Comparison of ENCODE assay signal across 8 cellular contexts in the genomic region with DNA sequence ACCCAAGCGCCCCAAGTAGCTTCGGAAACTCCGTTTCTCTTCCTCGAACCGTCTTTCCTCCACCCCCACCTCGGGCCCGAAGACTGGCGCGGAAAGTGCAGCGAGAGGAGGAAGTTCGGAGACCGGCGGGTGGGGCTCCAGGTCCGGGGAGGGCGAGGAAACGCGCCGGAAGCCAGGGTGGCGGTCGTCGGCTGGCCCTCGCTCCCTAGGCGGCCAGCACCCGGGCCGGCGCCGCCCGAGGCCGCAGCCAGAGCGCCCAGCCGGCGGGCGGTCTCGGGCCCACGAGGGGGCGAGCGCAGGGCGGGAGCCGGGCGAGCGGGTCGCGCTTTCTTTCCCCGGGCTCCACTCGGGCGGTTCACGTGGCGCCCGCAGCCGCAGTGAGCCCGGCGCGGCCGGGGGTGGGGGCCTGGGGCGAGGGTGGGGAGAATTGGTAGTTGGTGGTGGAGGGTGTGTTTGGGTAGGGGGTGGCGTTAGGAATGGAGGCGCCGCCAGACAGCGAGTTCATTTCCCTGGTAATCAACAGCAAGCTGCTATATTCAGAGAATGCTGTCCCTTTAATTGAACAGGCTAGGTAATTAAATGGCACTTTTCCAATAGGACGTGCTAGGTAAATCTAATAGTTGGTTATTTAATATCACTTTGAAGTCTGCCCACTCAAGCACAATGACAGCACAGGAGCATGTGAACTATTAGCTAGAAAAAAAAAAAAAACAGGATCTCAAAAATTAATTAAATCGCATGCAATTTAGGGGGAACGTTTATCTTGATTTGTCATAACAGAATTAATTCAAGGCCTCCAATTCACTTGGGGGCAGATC. TPM values are rescaled to one million over a fixed set of nuclear protein-coding genes. Genes with fewer than 3 reads are reported as not detected.
DNase-seq lines count a peak whose midpoint lies in the region; ATAC-seq and TF ChIP-seq lines count a peak whose summit lies in the region.

No MANE protein-coding gene starts in this region.

- BruUV-seq in IMR-90 (replicated peaks; lab: Mats Ljungman, UMichigan) = no TSS peak

- H3K9me3 ChIP-seq in IMR-90 (ENCODE audit: control insufficient read depth, insufficient read depth, low read length) = no peaks in the 10 kb centered on the region
- no peaks in the 10 kb centered on the region for H3K9me3 ChIP-seq in heart right ventricle

- H3K56ac ChIP-seq in IMR-90 (ENCODE audit: extremely low read depth, insufficient read depth, low read length) = no peak overlapping the region

- H3K4me2 ChIP-seq in IMR-90 (ENCODE audit: low read depth, low read length) = peak overlapping the region; percentile 80

- H3K27ac ChIP-seq in IMR-90 (ENCODE audit: insufficient read depth, low read length) = peak overlapping the region; percentile 92
- H3K27ac ChIP-seq in heart right ventricle = peak overlapping the region; percentile 46 to 92 (median 82)

- H3K9ac ChIP-seq in IMR-90 (ENCODE audit: low read depth, low read length) = peak overlapping the region; percentile 80

- H3K9me3 Mint-ChIP-seq in activated naive CD8-positive, alpha-beta T cell treated with anti-CD3 and anti-CD28 coated beads, Interleukin-2, amount 50 U/mL, for 24 hours = no peaks in the 10 kb centered on the region

- peaks cover 72% of the 10 kb centered on the region for H3K4me1 Mint-ChIP-seq in activated naive CD8-positive, alpha-beta T cell treated with anti-CD3 and anti-CD28 coated beads, Interleukin-2, amount 50 U/mL, for 24 hours

- peak overlapping the region; percentile 85 for H3K4me3 Mint-ChIP-seq in activated naive CD8-positive, alpha-beta T cell treated with anti-CD3 and anti-CD28 coated beads, Interleukin-2, amount 50 U/mL, for 24 hours

- peaks cover 25% of the 10 kb centered on the region for H3K36me3 ChIP-seq in IMR-90 (ENCODE audit: control insufficient read depth, insufficient read depth, low read length)
- peaks cover 0 to 38% (median 11%) of the 10 kb centered on the region in 9 donors for H3K36me3 ChIP-seq in heart right ventricle

- H2BK120ac ChIP-seq in IMR-90 (ENCODE audit: low read depth, low read length) = 0 out of 2 replicates have a peak overlapping the region, but pooled peaks have one; percentile 48

- TF ChIP-seq POLR2A in IMR-90 (IDR thresholded peaks at IDR 0.05; ENCODE audit: low read depth, low read length) = no peak

- DNase-seq in DMS79 treated with DMSO at 0.1 percent for 48 hours (lab: John Stamatoyannopoulos, UW) (peak; percentile 48), IMR-90 (peak; percentile 35), heart right ventricle (peak; percentile 73 to 80), pons (ENCODE audit: low spot score) (peak; percentile 42), OCI-M2 (lab: John Stamatoyannopoulos, UW; ENCODE audit: unreplicated experiment) (no peak)
- DNase-seq in activated naive CD8-positive, alpha-beta T cell treated with anti-CD3 and anti-CD28 coated beads, Interleukin-2, amount 50 U/mL, for 24 hours = peak; percentile 73

- peak overlapping the region; percentile 92 for H3K27ac Mint-ChIP-seq in activated naive CD8-positive, alpha-beta T cell treated with anti-CD3 and anti-CD28 coated beads, Interleukin-2, amount 50 U/mL, for 24 hours

- TF ChIP-seq CTCF in IMR-90 (conservative IDR thresholded peaks at IDR 0.05; ENCODE audit: low read depth, low read length) (peak; percentile 45), heart right ventricle (IDR thresholded peaks at IDR 0.05) (peak in 6 of 9 donors; percentile 18 to 62 (median 48))

- H2AK5ac ChIP-seq in IMR-90 (ENCODE audit: low read depth, low read length) = no peak overlapping the region

- CTCF ChIA-PET in IMR-90 (lab: Yijun Ruan, JAX) = interaction anchor here (0.6 to 0.9 kb wide), 5 partner anchors 10 to 617 kb away, joined by 3 to 4 read pairs (median 3); no protein-coding TSS in a partner anchor

- H4K91ac ChIP-seq in IMR-90 (ENCODE audit: insufficient read depth, low read depth, low read length) = no peak overlapping the region; the same call in 1 of the 2 replicates

- peak overlapping the region; percentile 70 for H3K4ac ChIP-seq in IMR-90 (ENCODE audit: low read depth, low read length)

- H3K79me1 ChIP-seq in IMR-90 (ENCODE audit: low read depth in 1 of 2, low read length in 2 of 2) = peaks cover 17 to 54% of the 10 kb centered on the region in 2 experiments

- H3K27me3 Mint-ChIP-seq in activated naive CD8-positive, alpha-beta T cell treated with anti-CD3 and anti-CD28 coated beads, Interleukin-2, amount 50 U/mL, for 24 hours = peaks cover 6% of the 10 kb centered on the region

- peak overlapping the region; percentile 48; the same call in 1 of the 2 replicates for H3K18ac ChIP-seq in IMR-90 (ENCODE audit: low read depth, low read length)

- dilution Hi-C loops in IMR-90 (cut with HindIII; ENCODE audit: low sequenced_read_pairs, unreplicated experiment) = no loop called here

- H3K4me3 ChIP-seq in IMR-90 (ENCODE audit: insufficient read depth, low read depth, low read length) (peak overlapping the region; percentile 68), heart right ventricle (peak overlapping the region; percentile 18 to 86 (median 70))

- no peak overlapping the region for H2BK15ac ChIP-seq in IMR-90 (ENCODE audit: low read depth, low read length)

- H3K14ac ChIP-seq in IMR-90 (replicated peaks; ENCODE audit: low read depth, low read length) = peak overlapping the region; percentile 55; the same call in 1 of the 2 replicates

- H4K20me1 ChIP-seq in IMR-90 (ENCODE audit: insufficient read depth, low read length) = peaks cover 42% of the 10 kb centered on the region

- intact Hi-C loops in IMR-90 (cut with micrococcal nuclease) (loop anchor here (5.0 to 10.0 kb wide), 3 partner anchors 187 to 492 kb away; no protein-coding TSS in a partner anchor), heart right ventricle (cut with DNase I) (loop anchor here in 3 of 10 donors (10.0 kb wide), 5 partner anchors 99 to 951 kb away; no protein-coding TSS in a partner anchor)

- no peaks in the 10 kb centered on the region for H3K9me1 ChIP-seq in IMR-90 (ENCODE audit: insufficient read depth, low read length)

- in situ Hi-C loops in IMR-90 (cut with MboI; ENCODE audit: low sequenced_read_pairs) = no loop called here

- no peak overlapping the region for H2BK20ac ChIP-seq in IMR-90 (ENCODE audit: low read depth, low read length)

- peaks cover 18% of the 10 kb centered on the region for H3K4me1 ChIP-seq in IMR-90 (ENCODE audit: control insufficient read depth, insufficient read depth, low read length)
- peaks cover 0 to 69% (median 57%) of the 10 kb centered on the region in 9 donors for H3K4me1 ChIP-seq in heart right ventricle

- peak overlapping the region; percentile 71 for H2AK9ac ChIP-seq in IMR-90 (replicated peaks; ENCODE audit: low read depth, low read length, poor library complexity)

- WGBS in IMR-90 (ENCODE audit: extremely low coverage in 2 of 2, insufficient read length in 1 of 2), 2 experiments = 1% methylated on average over 28 of the region's 62 CpGs; no CpG with 5 or more reads in 1 of the 2 experiments
- WGBS in heart right ventricle, 2 donors = 1 to 3% methylated on average over 55 to 62 of the region's 62 CpGs

- ATAC-seq in GM21515 (IDR thresholded peaks at IDR 0.05; ENCODE audit: unreplicated experiment) (peak; percentile 55), IMR-90 (ENCODE audit: low read depth) (peak; percentile 33), SK-N-SH treated with all-trans-retinoic acid at 6 μM for 48 hours (peak; percentile 42), heart right ventricle (peak; percentile 54 to 82 (median 64))
- peak; percentile 62 for ATAC-seq in activated naive CD8-positive, alpha-beta T cell treated with anti-CD3 and anti-CD28 coated beads, Interleukin-2, amount 50 U/mL, for 24 hours

- no peak overlapping the region for H4K5ac ChIP-seq in IMR-90 (ENCODE audit: low read depth, low read length)

- peak overlapping the region; percentile 81 for H2AFZ ChIP-seq in IMR-90 (replicated peaks; ENCODE audit: low read length, poor library complexity)

- H3K23ac ChIP-seq in IMR-90 (ENCODE audit: low read depth, low read length) = peak overlapping the region; percentile 89

- peaks cover 36% of the 10 kb centered on the region for H3K36me3 Mint-ChIP-seq in activated naive CD8-positive, alpha-beta T cell treated with anti-CD3 and anti-CD28 coated beads, Interleukin-2, amount 50 U/mL, for 24 hours (ENCODE audit: low read depth)

- H4K8ac ChIP-seq in IMR-90 (ENCODE audit: low read depth in 2 of 2, low read length in 2 of 2) = peak overlapping the region; percentile 55 to 71; a peak in 3 of 4 replicates

- peak; percentile 43 for TF ChIP-seq RAD21 in IMR-90 (IDR thresholded peaks at IDR 0.05; ENCODE audit: low read length)

- no peaks in the 10 kb centered on the region for H3K27me3 ChIP-seq in IMR-90 (ENCODE audit: control insufficient read depth, insufficient read depth, low read length)
- H3K27me3 ChIP-seq in heart right ventricle = no peaks in the 10 kb centered on the region

- POLR2A ChIA-PET in IMR-90 (lab: Charles Lee; ENCODE audit: unreplicated experiment) = interaction anchor here (0.7 kb wide), 2 partner anchors 10 to 11 kb away, joined by 3 to 4 read pairs; no protein-coding TSS in a partner anchor

- peak overlapping the region; percentile 81 for H2BK5ac ChIP-seq in IMR-90 (ENCODE audit: low read depth, low read length, poor library complexity, severe bottlenecking)

TF ChIP-seq in IMR-90, 13 proteins besides CTCF, POLR2A, EP300 and RAD21:
- TF ChIP-seq SMC3 (IDR thresholded peaks at IDR 0.05; ENCODE audit: low read depth, low read length) (0 out of 2 replicates have a peak, but pooled peaks have one; percentile 15), MAZ (IDR thresholded peaks at IDR 0.05; ENCODE audit: borderline replicate concordance, low read depth, low read length) (peak; percentile 34; the same call in 1 of the 2 replicates), NFE2L2 (IDR thresholded peaks at IDR 0.05; ENCODE audit: low read depth, low read length) (no peak)

TF ChIP-seq in SK-N-SH treated with all-trans-retinoic acid at 6 μM for 48 hours, 23 proteins besides CTCF, POLR2A, EP300 and RAD21 (continues in another document):
- TF ChIP-seq GLIS3 (CRISPR knock-in tag; IDR thresholded peaks at IDR 0.05) (no peak), ZNF8 (CRISPR knock-in tag; IDR thresholded peaks at IDR 0.05) (no peak), RARB (CRISPR knock-in tag; IDR thresholded peaks at IDR 0.05) (no peak), OSR1 (CRISPR knock-in tag; IDR thresholded peaks at IDR 0.05) (no peak), ZNF70 (CRISPR knock-in tag; IDR thresholded peaks at IDR 0.05) (no peak), CSDC2 (CRISPR knock-in tag; IDR thresholded peaks at IDR 0.05) (no peak), PPARA (CRISPR knock-in tag; IDR thresholded peaks at IDR 0.05; ENCODE audit: borderline replicate concordance) (no peak), TCF4 (CRISPR knock-in tag; IDR thresholded peaks at IDR 0.05; ENCODE audit: borderline replicate concordance) (no peak)

RNA-seq across cellular contexts. Expression of gene LMO4, which starts 6.7 kb away (rescaled TPM):
- 85.8 and 98.9 TPM in 2 replicates for total RNA-seq in IMR-90 (2012; rRNA removed)
- polyA plus RNA-seq in IMR-90 (2012; rRNA removed) = 99.7 and 109 TPM in 2 replicates
- polyA plus RNA-seq in IMR-90 (2012; cell fraction: cytosol; rRNA removed) = 38.5 and 80.5 TPM in 2 replicates
- polyA plus RNA-seq in IMR-90 (2012; cell fraction: nucleus; rRNA removed; ENCODE audit: low replicate concordance) = 82.0 and 132 TPM in 2 replicates
- total RNA-seq in heart right ventricle = 10 to 100 TPM; 19.8 to 60.5 (median 27.7) TPM
- 10 to 100 TPM; 20.5 to 50.2 TPM for polyA plus RNA-seq in heart right ventricle
